In genomic region chr6:78799682-78800081, GRCh38 we compare ENCODE assay signal across 17 cellular contexts.
"Had no signal": no experiment of that assay in that cellular context is flagged by ENCODE, and none has a peak within 500 bp of the region (broad histone marks: within the 10 kb centered on the region; RNA-seq: fewer than 3 reads in every experiment).

No MANE protein-coding gene starts in this region.

- H3K36me3 ChIP-seq: stomach, suprapubic skin, thoracic aorta, thyroid gland, tibial artery, tibial nerve, transverse colon, upper lobe of left lung, upper lobe of right lung, uterus, vagina had no signal

- H3K4me3 ChIP-seq: stomach, suprapubic skin, testis, thoracic aorta, thyroid gland, tibial artery, tibial nerve, transverse colon, upper lobe of left lung, upper lobe of right lung, uterus, vagina had no signal

- H3K27ac ChIP-seq: stomach, suprapubic skin, testis, thoracic aorta, thyroid gland, tibial artery, tibial nerve, transverse colon, upper lobe of left lung, upper lobe of right lung, uterus, vagina had no signal

- H3K4me1 ChIP-seq: stomach, suprapubic skin, testis, thyroid gland, tibial artery, tibial nerve, transverse colon, upper lobe of left lung, upper lobe of right lung, uterus, vagina had no signal

- H3K9me3 ChIP-seq: thyroid gland, uterus, vagina had no signal

- ATAC-seq: stimulated activated effector memory CD8-positive, alpha-beta T cell treated with anti-CD3 and anti-CD28 coated beads, Interleukin-12 subunit alpha, Interleukin-12 subunit beta, amount 100 ng/mL, for 72 hours; stimulated activated memory B cell treated with anti-CD40 and anti-IgM and Interleukin-4, amounts not matched to agents 10 μg/mL and 1 μg/mL and 100 μg/mL, for 72 hours; stimulated activated naive B cell treated with anti-CD40 and anti-IgM and Interleukin-4, amounts not matched to agents 10 μg/mL and 1 μg/mL and 100 μg/mL, for 72 hours; stimulated activated naive CD8-positive, alpha-beta T cell treated with anti-CD3 and anti-CD28 coated beads, Interleukin-15, amount 100 ng/mL, for 72 hours; stimulated activated naive CD8-positive, alpha-beta T cell treated with anti-CD3 and anti-CD28 coated beads, Interleukin-15, Interleukin-2, amounts not matched to agents 100 U/mL and 50 U/mL, for 24 hours; upper lobe of right lung had no signal
